In the genomic region with DNA sequence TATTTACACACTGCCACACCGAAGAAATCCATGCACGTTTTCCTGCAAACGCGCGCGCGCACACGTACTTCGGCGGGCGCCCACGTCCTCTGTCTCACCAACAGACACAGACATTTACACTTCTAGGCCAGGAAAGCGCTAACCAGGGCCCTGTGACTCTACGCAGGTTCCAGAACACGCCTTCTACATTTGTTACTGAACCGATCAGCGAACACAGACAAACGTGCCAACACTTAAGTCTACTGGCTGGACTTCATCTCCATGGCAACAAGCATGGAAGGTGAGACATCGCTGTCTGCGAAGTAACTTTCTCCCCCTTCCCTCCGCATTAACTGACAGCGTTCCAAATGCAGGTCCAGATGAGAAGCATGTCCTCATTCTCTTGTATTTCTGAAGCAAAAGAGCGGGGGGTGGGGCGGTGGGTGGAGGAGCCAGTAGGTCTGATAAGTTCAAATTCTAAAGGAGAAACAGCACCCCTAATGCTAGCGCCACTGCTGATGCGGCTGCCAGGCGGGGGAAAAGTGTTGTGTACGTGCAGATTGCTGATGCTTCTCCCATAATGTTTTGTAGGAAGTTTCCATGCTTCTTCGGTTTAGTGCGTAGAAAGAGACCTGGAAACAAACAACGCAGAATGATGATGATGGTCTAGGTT, we compare ENCODE assay signal across 12 cellular contexts. TPM values are rescaled to one million over a fixed set of nuclear protein-coding genes. Genes with fewer than 3 reads are reported as not detected.
DNase-seq lines count a peak whose midpoint lies in the region; ATAC-seq and TF ChIP-seq lines count a peak whose summit lies in the region.
"Had no signal": no experiment of that assay in that cellular context is flagged by ENCODE, and none has a peak within 500 bp of the region (broad histone marks: within the 10 kb centered on the region; RNA-seq: fewer than 3 reads in every experiment).

A gene (plus strand): TSS at position 92 of the 652 bp plus-strand sequence. CDS start 9,636 bp downstream, outside the sequence.

- peaks cover 38% of the 10 kb centered on the region for H3K27me3 Mint-ChIP-seq in activated CD8-positive, alpha-beta T cell treated with anti-CD3 and anti-CD28 coated beads for 36 hours
- H3K27me3 Mint-ChIP-seq in activated CD8-positive, alpha-beta T cell treated with anti-CD3 and anti-CD28 coated beads, Interleukin-2, amount 10 ng/mL, durations not matched to agents 7 days and 5 days (ENCODE audit: low read depth): peaks cover 25% of the 10 kb centered on the region

- peaks cover 9% of the 10 kb centered on the region for H3K27me3 ChIP-seq in kidney epithelial cell (ENCODE audit: control insufficient read depth, insufficient read depth, low read length)
- H3K27me3 ChIP-seq in MM.1S (replicated peaks; ENCODE audit: insufficient read depth, low read length): no peaks in the 10 kb centered on the region
- H3K27me3 ChIP-seq: BLaER1 treated with 17β-estradiol and CSF1 and Interleukin-3, amounts not matched to agents 10 nM and 100 nM; SJSA1 had no signal

- no peak within 1 kb of the TSS for H3K27ac ChIP-seq in MM.1S (ENCODE audit: low read length)
- H3K27ac ChIP-seq: BLaER1 treated with 17β-estradiol and CSF1 and Interleukin-3, amounts not matched to agents 10 nM and 100 nM; esophagus squamous epithelium; SJSA1 had no signal

- TF ChIP-seq CTCF in activated CD8-positive, alpha-beta T cell treated with anti-CD3 and anti-CD28 coated beads for 36 hours (IDR thresholded peaks at IDR 0.05): no peak
- no peak for TF ChIP-seq CTCF in kidney epithelial cell (IDR thresholded peaks at IDR 0.05; ENCODE audit: insufficient read depth, low read length, poor library complexity, severe bottlenecking)
- no peak for TF ChIP-seq CTCF in MM.1S (IDR thresholded peaks at IDR 0.05; ENCODE audit: low read length)

- no peaks in the 10 kb centered on the region for H3K79me2 ChIP-seq in MM.1S (ENCODE audit: low read length)

- H4K20me1 ChIP-seq in MM.1S (ENCODE audit: insufficient read depth, low read length): no peaks in the 10 kb centered on the region
- H4K20me1 ChIP-seq: BLaER1 treated with 17β-estradiol and CSF1 and Interleukin-3, amounts not matched to agents 10 nM and 100 nM had no signal

- no peaks in the 10 kb centered on the region for H3F3A ChIP-seq in MM.1S (ENCODE audit: insufficient read depth, low read length)

- CTCF ChIA-PET in activated CD8-positive, alpha-beta T cell treated with anti-CD3 and anti-CD28 coated beads for 36 hours (lab: Charles Lee): no interaction called here
- CTCF ChIA-PET in activated CD8-positive, alpha-beta T cell treated with anti-CD3 and anti-CD28 coated beads, Interleukin-2, amount 10 ng/mL, durations not matched to agents 7 days and 5 days (lab: Charles Lee): no interaction called here

- H3K36me3 ChIP-seq in kidney epithelial cell (ENCODE audit: control insufficient read depth, insufficient read depth, low read length): no peaks in the 10 kb centered on the region
- H3K36me3 ChIP-seq in MM.1S (replicated peaks; ENCODE audit: insufficient read depth, low read length): no peaks in the 10 kb centered on the region
- H3K36me3 ChIP-seq: BLaER1 treated with 17β-estradiol and CSF1 and Interleukin-3, amounts not matched to agents 10 nM and 100 nM; esophagus squamous epithelium; SJSA1 had no signal

- no peaks in the 10 kb centered on the region for H3K9me3 Mint-ChIP-seq in activated CD8-positive, alpha-beta T cell treated with anti-CD3 and anti-CD28 coated beads for 36 hours
- H3K9me3 Mint-ChIP-seq in activated CD8-positive, alpha-beta T cell treated with anti-CD3 and anti-CD28 coated beads, Interleukin-2, amount 10 ng/mL, durations not matched to agents 7 days and 5 days (ENCODE audit: insufficient read depth): no peaks in the 10 kb centered on the region

- no peak within 1 kb of the TSS for H3K27ac Mint-ChIP-seq in activated CD8-positive, alpha-beta T cell treated with anti-CD3 and anti-CD28 coated beads for 36 hours
- H3K27ac Mint-ChIP-seq in activated CD8-positive, alpha-beta T cell treated with anti-CD3 and anti-CD28 coated beads, Interleukin-2, amount 10 ng/mL, durations not matched to agents 7 days and 5 days: no peak within 1 kb of the TSS

- H3K4me3 Mint-ChIP-seq in activated CD8-positive, alpha-beta T cell treated with anti-CD3 and anti-CD28 coated beads for 36 hours: peak within 1 kb of the TSS; percentile 26
- no peak within 1 kb of the TSS for H3K4me3 Mint-ChIP-seq in activated CD8-positive, alpha-beta T cell treated with anti-CD3 and anti-CD28 coated beads, Interleukin-2, amount 10 ng/mL, durations not matched to agents 7 days and 5 days

- H3K4me1 ChIP-seq in MM.1S (ENCODE audit: low read length): no peaks in the 10 kb centered on the region
- H3K4me1 ChIP-seq: BLaER1 treated with 17β-estradiol and CSF1 and Interleukin-3, amounts not matched to agents 10 nM and 100 nM; esophagus squamous epithelium; SJSA1 had no signal

- H3K4me2 ChIP-seq in MM.1S (ENCODE audit: low read depth, low read length): no peak within 1 kb of the TSS
- H3K4me2 ChIP-seq: BLaER1 treated with 17β-estradiol and CSF1 and Interleukin-3, amounts not matched to agents 10 nM and 100 nM had no signal

- H3K9me3 ChIP-seq in MM.1S (replicated peaks; ENCODE audit: insufficient read depth, low read length): no peaks in the 10 kb centered on the region
- H3K9me3 ChIP-seq: BLaER1 treated with 17β-estradiol and CSF1 and Interleukin-3, amounts not matched to agents 10 nM and 100 nM; esophagus squamous epithelium had no signal

- intact Hi-C loops in activated CD8-positive, alpha-beta T cell treated with anti-CD3 and anti-CD28 coated beads for 36 hours (cut with micrococcal nuclease): no loop called here

- DNase-seq in activated CD8-positive, alpha-beta T cell treated with anti-CD3 and anti-CD28 coated beads for 36 hours: no peak
- DNase-seq in activated CD8-positive, alpha-beta T cell treated with anti-CD3 and anti-CD28 coated beads, Interleukin-2, amount 10 ng/mL, durations not matched to agents 7 days and 5 days: no peak
- peak; percentile 19 for DNase-seq in astrocyte of the hippocampus (ENCODE audit: low read depth, low spot score)
- no peak for DNase-seq in kidney epithelial cell (ENCODE audit: low read depth)
- DNase-seq in superior temporal gyrus (ENCODE audit: extremely low spot score): peak; percentile 60
- DNase-seq in MM.1S: no peak
- no peak for DNase-seq in activated naive CD4-positive, alpha-beta T cell treated with Interleukin-2 at 50 U/mL for 16 hours
- DNase-seq: esophagus squamous epithelium had no signal

- no peaks in the 10 kb centered on the region for H3K9me2 ChIP-seq in MM.1S (replicated peaks; ENCODE audit: insufficient read depth, low read length)

- H2AFZ ChIP-seq in MM.1S (ENCODE audit: low read length): no peak within 1 kb of the TSS

- H3K36me3 Mint-ChIP-seq in activated CD8-positive, alpha-beta T cell treated with anti-CD3 and anti-CD28 coated beads for 36 hours (ENCODE audit: low read depth): no peaks in the 10 kb centered on the region
- H3K36me3 Mint-ChIP-seq in activated CD8-positive, alpha-beta T cell treated with anti-CD3 and anti-CD28 coated beads, Interleukin-2, amount 10 ng/mL, durations not matched to agents 7 days and 5 days (ENCODE audit: low read depth): no peaks in the 10 kb centered on the region

- H3K4me3 ChIP-seq in kidney epithelial cell (ENCODE audit: low read depth, low read length) (peak within 1 kb of the TSS; percentile 24), MM.1S (ENCODE audit: low read length) (no peak within 1 kb of the TSS)
- H3K4me3 ChIP-seq: BLaER1 treated with 17β-estradiol and CSF1 and Interleukin-3, amounts not matched to agents 10 nM and 100 nM; esophagus squamous epithelium; SJSA1 had no signal

- H3K9ac ChIP-seq in MM.1S (ENCODE audit: low read length): no peak within 1 kb of the TSS
- H3K9ac ChIP-seq: BLaER1 treated with 17β-estradiol and CSF1 and Interleukin-3, amounts not matched to agents 10 nM and 100 nM had no signal

- H3K4me1 Mint-ChIP-seq in activated CD8-positive, alpha-beta T cell treated with anti-CD3 and anti-CD28 coated beads for 36 hours (ENCODE audit: low read depth): peaks cover 4% of the 10 kb centered on the region
- peaks cover 4% of the 10 kb centered on the region for H3K4me1 Mint-ChIP-seq in activated CD8-positive, alpha-beta T cell treated with anti-CD3 and anti-CD28 coated beads, Interleukin-2, amount 10 ng/mL, durations not matched to agents 7 days and 5 days (ENCODE audit: low read depth)

- POLR2A ChIA-PET in activated CD8-positive, alpha-beta T cell treated with anti-CD3 and anti-CD28 coated beads for 36 hours (lab: Charles Lee): no interaction called here
- POLR2A ChIA-PET in activated CD8-positive, alpha-beta T cell treated with anti-CD3 and anti-CD28 coated beads, Interleukin-2, amount 10 ng/mL, durations not matched to agents 7 days and 5 days (lab: Charles Lee): no interaction called here

- ATAC-seq in activated CD8-positive, alpha-beta T cell treated with anti-CD3 and anti-CD28 coated beads for 36 hours: no peak
- ATAC-seq in activated CD8-positive, alpha-beta T cell treated with anti-CD3 and anti-CD28 coated beads, Interleukin-2, amount 10 ng/mL, durations not matched to agents 7 days and 5 days: no peak
- no peak for ATAC-seq in HG03175 (IDR thresholded peaks at IDR 0.05; ENCODE audit: unreplicated experiment)

RNA-seq across cellular contexts. Expression of the gene that starts here (rescaled TPM):
- not detected for total RNA-seq in activated CD8-positive, alpha-beta T cell treated with anti-CD3 and anti-CD28 coated beads for 36 hours
- total RNA-seq in activated CD8-positive, alpha-beta T cell treated with anti-CD3 and anti-CD28 coated beads, Interleukin-2, amount 10 ng/mL, durations not matched to agents 7 days and 5 days: not detected
- 0.14 TPM in 1 of 2 replicates, not detected in the other for total RNA-seq in kidney epithelial cell
- total RNA-seq: esophagus squamous epithelium, SJSA1, subcutaneous adipose tissue had no signal

Comparison
In these comparisons a context has a peak if more than half of its experiments do, and no peak if none do; other contexts are left out.
1. DNase-seq: peak in astrocyte of the hippocampus (single experiment) and superior temporal gyrus (single experiment); none in activated CD8-positive, alpha-beta T cell treated with anti-CD3 and anti-CD28 coated beads for 36 hours (single experiment), activated CD8-positive, alpha-beta T cell treated with anti-CD3 and anti-CD28 coated beads, Interleukin-2, amount 10 ng/mL, durations not matched to agents 7 days and 5 days (single experiment), kidney epithelial cell (single experiment), MM.1S (single experiment) and activated naive CD4-positive, alpha-beta T cell treated with Interleukin-2 at 50 U/mL for 16 hours (single experiment).